21 cellular contexts compared by ENCODE assay signal in genomic region chr7:157439761-157440160, GRCh38.
DNase-seq lines count a peak whose midpoint lies in the region; ATAC-seq, FAIRE-seq and TF ChIP-seq lines count a peak whose summit lies in the region.
"Had no signal": no experiment of that assay in that cellular context is flagged by ENCODE, and none has a peak within 500 bp of the region (broad histone marks: within the 10 kb centered on the region; RNA-seq: fewer than 3 reads in every experiment).

No MANE protein-coding gene starts in this region.

- peak overlapping the region; percentile 15 for H3K14ac ChIP-seq in neuronal stem cell (ENCODE audit: low read length)

- H2AFZ ChIP-seq in HepG2 (ENCODE audit: low read length) (no peak overlapping the region), neuronal stem cell (ENCODE audit: low read length) (no peak overlapping the region)
- H2AFZ ChIP-seq: PC-9 had no signal

- H3K36me3 ChIP-seq in HepG2 (replicated peaks in 1 of 2; ENCODE audit: control insufficient read depth in 1 of 2, insufficient read depth in 2 of 2, low read length in 2 of 2) (no peaks in the 10 kb centered on the region), right lobe of liver (no peaks in the 10 kb centered on the region), neuronal stem cell (replicated peaks in 1 of 2; ENCODE audit: control insufficient read depth in 2 of 2, insufficient read depth in 2 of 2, low read length in 2 of 2) (no peaks in the 10 kb centered on the region), aorta (ENCODE audit: control insufficient read depth in 1 of 2, insufficient read depth in 2 of 2, low read length in 1 of 2) (no peaks in the 10 kb centered on the region)
- H3K36me3 ChIP-seq: MG63 had no signal

- ATAC-seq in HepG2 (no peak), right lobe of liver (no peak), aorta (ENCODE audit: low FRiP score) (no peak), GM19395 (IDR thresholded peaks at IDR 0.05; ENCODE audit: unreplicated experiment) (no peak)

- H3K79me1 ChIP-seq in neuronal stem cell (ENCODE audit: low read depth, low read length) = peaks cover 2% of the 10 kb centered on the region

- DNase-seq in HepG2 (ENCODE audit: low spot score) (no peak), right lobe of liver (no peak), glutamatergic neuron (no peak), neuronal stem cell (ENCODE audit: low spot score) (no peak), aorta (peak; percentile 13 to 21), DMS114 treated with DMSO at 0.1 percent for 48 hours (lab: John Stamatoyannopoulos, UW; ENCODE audit: unreplicated experiment) (no peak)
- DNase-seq in central memory CD4-positive, alpha-beta T cell = no peak
- DNase-seq: ACHN, DMS79 treated with DMSO at 0.1 percent for 48 hours, Kasumi-1, MG63, NCI-H1048, NCI-H1436, NCI-H1930, NCI-H526, PC-9, SIG-M5 had no signal

- peaks cover 10% of the 10 kb centered on the region for H3K27me3 Mint-ChIP-seq in glutamatergic neuron (ENCODE audit: unreplicated experiment)

- peaks cover 12% of the 10 kb centered on the region for H3K36me3 Mint-ChIP-seq in glutamatergic neuron (ENCODE audit: unreplicated experiment)

- no peak overlapping the region for H3K4me2 ChIP-seq in HepG2 (ENCODE audit: low read depth, low read length)
- H3K4me2 ChIP-seq in neuronal stem cell (ENCODE audit: insufficient read depth, low read length, poor library complexity, severe bottlenecking) = no peak overlapping the region
- H3K4me2 ChIP-seq: PC-9 had no signal

- H3K27ac ChIP-seq in HepG2 (ENCODE audit: extremely low read length, insufficient read depth, low read length) (no peak overlapping the region), right lobe of liver (no peak overlapping the region), neuronal stem cell (replicated peaks; ENCODE audit: low read length) (no peak overlapping the region), aorta (ENCODE audit: low read depth in 1 of 2, low read length in 2 of 2) (no peak overlapping the region)
- H3K27ac ChIP-seq: C4-2B, HL-60, PC-9, RWPE1 had no signal

- no peak for FAIRE-seq in HepG2 (lab: Jason Lieb, UNC)

- BruUV-seq in HepG2 (replicated peaks; lab: Mats Ljungman, UMichigan) = no TSS peak

- TF ChIP-seq RAD21 in HepG2 (CRISPR knock-in tag; IDR thresholded peaks at IDR 0.05) = no peak

- CTCF ChIA-PET in HepG2 (lab: Yijun Ruan, JAX; ENCODE audit: low intra/inter-chr PET ratio, low total read pairs) = no interaction called here

- no peak overlapping the region for H3K4me3 Mint-ChIP-seq in glutamatergic neuron (ENCODE audit: unreplicated experiment)

- TF ChIP-seq EP300 in HepG2 (IDR thresholded peaks at IDR 0.05; ENCODE audit: low read depth in 2 of 2, low read length in 2 of 2) = no peak
- no peak for TF ChIP-seq EP300 in HepG2 (CRISPR knock-in tag; IDR thresholded peaks at IDR 0.05; ENCODE audit: borderline replicate concordance)

- H3K4me1 Mint-ChIP-seq in glutamatergic neuron (ENCODE audit: low read depth, unreplicated experiment) = no peaks in the 10 kb centered on the region

- no peak overlapping the region for H4K8ac ChIP-seq in neuronal stem cell (ENCODE audit: low read depth, low read length)

- no peak overlapping the region for H2BK5ac ChIP-seq in neuronal stem cell (ENCODE audit: low read length)

- in situ Hi-C loops in HepG2 (cut with HindIII; ENCODE audit: extremely low pct_ligation_motif_present, low pct_unique_long_range_greater_than_20kb) = no loop called here

- no peaks in the 10 kb centered on the region for H3K79me2 ChIP-seq in HepG2 (ENCODE audit: insufficient read depth, low read length)

- H3K23ac ChIP-seq in neuronal stem cell (ENCODE audit: low read depth, low read length, poor library complexity) = no peak overlapping the region

- H3K9me3 ChIP-seq in HepG2 (ENCODE audit: low read length) = no peaks in the 10 kb centered on the region
- no peaks in the 10 kb centered on the region for H3K9me3 ChIP-seq in right lobe of liver
- H3K9me3 ChIP-seq in neuronal stem cell (replicated peaks in 1 of 2; ENCODE audit: control insufficient read depth in 2 of 2, insufficient read depth in 1 of 2, low read depth in 1 of 2, low read length in 2 of 2) = peaks cover 11 to 33% of the 10 kb centered on the region in 2 donors
- H3K9me3 ChIP-seq in aorta (ENCODE audit: control insufficient read depth, low read length) = no peaks in the 10 kb centered on the region
- H3K9me3 ChIP-seq: MG63 had no signal

- TF ChIP-seq CTCF in HepG2 (CRISPR knock-in tag; IDR thresholded peaks at IDR 0.05) (no peak), right lobe of liver (IDR thresholded peaks at IDR 0.05) (no peak), glutamatergic neuron (IDR thresholded peaks at IDR 0.05; ENCODE audit: partially characterized antibody, unreplicated experiment) (no peak)

- no peak overlapping the region for H2AK5ac ChIP-seq in neuronal stem cell (ENCODE audit: low read depth, low read length)

- no peak overlapping the region for H3K18ac ChIP-seq in neuronal stem cell (ENCODE audit: low read length)

- H3K27me3 ChIP-seq in HepG2 (ENCODE audit: control insufficient read depth in 1 of 2, insufficient read depth in 2 of 2, low read length in 2 of 2) (peaks cover 0 to 37% of the 10 kb centered on the region in 2 experiments; a peak in 3 of 5 replicates), right lobe of liver (no peaks in the 10 kb centered on the region), neuronal stem cell (ENCODE audit: control insufficient read depth in 3 of 3, insufficient read depth in 3 of 3, low read depth in 1 of 3, low read length in 3 of 3) (no peaks in the 10 kb centered on the region), aorta (ENCODE audit: control insufficient read depth in 1 of 2, insufficient read depth in 2 of 2, low read length in 1 of 2) (no peaks in the 10 kb centered on the region)
- H3K27me3 ChIP-seq: MG63 had no signal

- POLR2A ChIA-PET in HepG2 (lab: Yijun Ruan, JAX) = no interaction called here

- no peaks in the 10 kb centered on the region for H3K4me1 ChIP-seq in HepG2 (ENCODE audit: insufficient read depth, low read length)
- H3K4me1 ChIP-seq in right lobe of liver = no peaks in the 10 kb centered on the region
- H3K4me1 ChIP-seq in neuronal stem cell (ENCODE audit: control insufficient read depth in 2 of 2, insufficient read depth in 1 of 2, low read depth in 1 of 2, low read length in 2 of 2) = peaks cover 2% of the 10 kb centered on the region in 2 donors
- H3K4me1 ChIP-seq in aorta (ENCODE audit: control insufficient read depth in 1 of 2, insufficient read depth in 2 of 2, low read length in 2 of 2) = no peaks in the 10 kb centered on the region

- no peak overlapping the region for H3K9ac ChIP-seq in HepG2 (ENCODE audit: insufficient read depth, low read depth, low read length)
- peak overlapping the region; percentile 5 for H3K9ac ChIP-seq in neuronal stem cell (ENCODE audit: low read depth, low read length, poor library complexity)

- WGBS in HepG2 (ENCODE audit: low lambda C conversion rate) = 28% methylated on average over 3 of the region's 3 CpGs
- 74% methylated on average over 3 of the region's 3 CpGs for WGBS in right lobe of liver (ENCODE audit: insufficient coverage, low coverage, low lambda C conversion rate, missing lambda C conversion rate)
- no CpG with 5 or more reads among the region's 3 CpGs for WGBS in neuronal stem cell (ENCODE audit: extremely low coverage in 2 of 2, insufficient read length in 2 of 2, insufficient replicate concordance in 1 of 2), 2 donors
- 63 to 64% methylated on average over 3 of the region's 3 CpGs for WGBS in aorta, 2 donors

- no peak overlapping the region for H3K4me3 ChIP-seq in HepG2 (replicated peaks in 1 of 3; ENCODE audit: insufficient read depth in 1 of 3, low read depth in 2 of 3, low read length in 3 of 3)
- H3K4me3 ChIP-seq in right lobe of liver = no peak overlapping the region
- H3K4me3 ChIP-seq in neuronal stem cell (ENCODE audit: low read length in 2 of 2) = no peak overlapping the region
- H3K4me3 ChIP-seq in aorta (ENCODE audit: low read length in 2 of 2) = no peak overlapping the region
- H3K4me3 ChIP-seq: MG63, PC-9 had no signal

- no peak for TF ChIP-seq POLR2A in HepG2 (IDR thresholded peaks at IDR 0.05; ENCODE audit: insufficient read depth in 1 of 2, low read depth in 2 of 2, low read length in 2 of 2)
- no peak for TF ChIP-seq POLR2A in right lobe of liver (IDR thresholded peaks at IDR 0.05)

- intact Hi-C loops in HepG2 (cut with micrococcal nuclease; ENCODE audit: unreplicated experiment) (no loop called here), right lobe of liver (cut with DNase I) (loop anchor here (10.0 kb wide), 1 partner anchor 435 kb away; no protein-coding TSS in a partner anchor), aorta (cut with DNase I) (no loop called here)

- no peak overlapping the region for H2BK12ac ChIP-seq in neuronal stem cell (ENCODE audit: low read length)

- no peak overlapping the region for H2BK120ac ChIP-seq in neuronal stem cell (ENCODE audit: low read depth, low read length)

- 0 out of 2 replicates have a peak, but pooled peaks cover 2% of the 10 kb centered on the region for H4K20me1 ChIP-seq in HepG2 (ENCODE audit: insufficient read depth, low read length)

- H3K27ac Mint-ChIP-seq in glutamatergic neuron (ENCODE audit: unreplicated experiment) = peak overlapping the region; percentile 2

- H2BK15ac ChIP-seq in neuronal stem cell (ENCODE audit: low read length) = no peak overlapping the region

- H3K4ac ChIP-seq in neuronal stem cell (ENCODE audit: low read length) = no peak overlapping the region

- no peak overlapping the region for H4K91ac ChIP-seq in neuronal stem cell (ENCODE audit: low read depth, low read length, poor library complexity)

- H3K9me3 Mint-ChIP-seq in glutamatergic neuron (ENCODE audit: unreplicated experiment) = peaks cover 10% of the 10 kb centered on the region

TF ChIP-seq in HepG2, 621 proteins besides CTCF, POLR2A, EP300 and RAD21:
- TF ChIP-seq CREB1 (IDR thresholded peaks at IDR 0.05) (peak; percentile 25; the same call in 1 of the 2 replicates), CREB1 (CRISPR knock-in tag; IDR thresholded peaks at IDR 0.05) (no peak), ZNF740 (CRISPR knock-in tag; IDR thresholded peaks at IDR 0.05) (no peak), ZKSCAN5 (CRISPR knock-in tag; IDR thresholded peaks at IDR 0.05) (0 out of 2 replicates have a peak, but pooled peaks have one; percentile 65)

Comparison
In these comparisons a context has a peak if more than half of its experiments do, and no peak if none do; other contexts are left out.
1. intact Hi-C loops: an anchor here in right lobe of liver (10.0 kb wide); none called in HepG2 and aorta.
2. DNase-seq: peak in aorta (2 of 2); none in HepG2 (single experiment), right lobe of liver (0 of 3), glutamatergic neuron (single experiment), neuronal stem cell (single experiment), DMS114 treated with DMSO at 0.1 percent for 48 hours (single experiment) and central memory CD4-positive, alpha-beta T cell (single experiment).